ENCODE assay signal across 13 cellular contexts in genomic region chr2:172052000-172052983, GRCh38. TPM values are rescaled to one million over a fixed set of nuclear protein-coding genes. Genes with fewer than 3 reads are reported as not detected.
DNase-seq lines count a peak whose midpoint lies in the region; ATAC-seq and TF ChIP-seq lines count a peak whose summit lies in the region.
"Had no signal": no experiment of that assay in that cellular context is flagged by ENCODE, and none has a peak within 500 bp of the region (broad histone marks: within the 10 kb centered on the region; RNA-seq: fewer than 3 reads in every experiment).

No MANE protein-coding gene starts in this region.

- no peak for TF ChIP-seq CTCF in GM10266 (IDR thresholded peaks at IDR 0.05; ENCODE audit: control insufficient read depth, insufficient read depth, low read depth, missing control alignments)
- TF ChIP-seq CTCF in astrocyte of the cerebellum (IDR thresholded peaks at IDR 0.05; ENCODE audit: low read depth, low read length, missing control alignments), result no peak
- TF ChIP-seq CTCF in right lobe of liver (IDR thresholded peaks at IDR 0.05), result no peak
- TF ChIP-seq CTCF in H9 (conservative IDR thresholded peaks at IDR 0.05), result no peak

- H3K23me2 ChIP-seq in H9 (ENCODE audit: insufficient read length, low read depth, low read length, poor library complexity, severe bottlenecking), result no peaks in the 10 kb centered on the region

- H4K91ac ChIP-seq in H9 (ENCODE audit: insufficient read length, low read depth, low read length), result no peak overlapping the region

- H2BK15ac ChIP-seq in H9 (ENCODE audit: low read depth, low read length), result no peak overlapping the region

- H3K36me3 ChIP-seq in right lobe of liver, result no peaks in the 10 kb centered on the region
- H3K36me3 ChIP-seq: vagina had no signal

- no peak overlapping the region for H3K14ac ChIP-seq in H9 (ENCODE audit: insufficient read depth, low read length)

- H2BK12ac ChIP-seq in H9 (ENCODE audit: insufficient read length, low read depth, low read length), result no peak overlapping the region

- intact Hi-C loops in right lobe of liver (cut with DNase I), result no loop called here

- in situ Hi-C loops in astrocyte of the cerebellum (cut with HindIII; ENCODE audit: low sequenced_read_pairs), result loop anchor here (25.0 kb wide), 1 partner anchor 240 kb away; no protein-coding TSS in a partner anchor

- H2AFZ ChIP-seq in H9 (ENCODE audit: low read length), result no peak overlapping the region

- no peaks in the 10 kb centered on the region for H3K36me3 Mint-ChIP-seq in H9 (ENCODE audit: insufficient read depth in 1 of 3, low read depth in 3 of 3)

- WGBS in right lobe of liver (ENCODE audit: insufficient coverage, low coverage, low lambda C conversion rate, missing lambda C conversion rate), result 32% methylated on average over 3 of the region's 4 CpGs
- WGBS in H9 (ENCODE audit: extremely low coverage, insufficient read length, low lambda C conversion rate), result no CpG with 5 or more reads among the region's 4 CpGs

- H2BK5ac ChIP-seq in H9 (ENCODE audit: insufficient read length, low read length), result no peak overlapping the region

- H3K4me2 ChIP-seq in H9 (ENCODE audit: insufficient read depth, insufficient read length, low read length), result no peak overlapping the region

- H3K79me1 ChIP-seq in H9 (ENCODE audit: insufficient read depth, low read depth, low read length, poor library complexity, severe bottlenecking), result no peaks in the 10 kb centered on the region

- H2AK5ac ChIP-seq in H9 (ENCODE audit: insufficient read length, low read length), result no peak overlapping the region

- H3K4me1 ChIP-seq in right lobe of liver (peaks cover 0 to 18% (median 2%) of the 10 kb centered on the region in 4 donors), H9 (ENCODE audit: insufficient read depth, low read length) (no peaks in the 10 kb centered on the region)
- H3K4me1 ChIP-seq: vagina had no signal

- H2BK20ac ChIP-seq in H9 (ENCODE audit: low read depth, low read length, poor library complexity, severe bottlenecking), result no peak overlapping the region

- H3K27ac Mint-ChIP-seq in H9, result no peak overlapping the region; a peak in 1 of 7 replicates

- no peaks in the 10 kb centered on the region for H4K20me1 ChIP-seq in H9 (ENCODE audit: control insufficient read depth, insufficient read depth, insufficient read length)

- no peaks in the 10 kb centered on the region for H3K9me3 Mint-ChIP-seq in H9

- DNase-seq in GM10266 (ENCODE audit: extremely low spot score) (peak; percentile 30), NCI-H2081 (lab: John Stamatoyannopoulos, UW) (peak; percentile 35 to 76), astrocyte of the cerebellum (ENCODE audit: low read depth) (peak; percentile 9), right lobe of liver (peak in 1 of 3 donors; percentile 51), T-helper 1 cell (no peak), H9 (no peak)
- DNase-seq: activated T-cell treated with anti-CD3 and anti-CD28 coated beads, Interleukin-2, amount 50 U/mL, for 1 hour; NCI-H1694; nucleus accumbens had no signal

- H2BK120ac ChIP-seq in H9 (ENCODE audit: low read depth, low read length, poor library complexity, severe bottlenecking), result no peak overlapping the region

- no peak overlapping the region for H3K9ac ChIP-seq in H9 (ENCODE audit: extremely low read depth, insufficient read length, low read length)

- H3K23ac ChIP-seq in H9 (ENCODE audit: insufficient read length, low read depth, low read length), result no peak overlapping the region

- no peak overlapping the region for H3K4ac ChIP-seq in H9 (ENCODE audit: low read depth, low read length)

- no peak overlapping the region for H3K56ac ChIP-seq in H9 (ENCODE audit: insufficient read length, low read depth, low read length)

- H4K8ac ChIP-seq in H9 (replicated peaks; ENCODE audit: insufficient read length, low read depth, low read length), result no peak overlapping the region

- no peaks in the 10 kb centered on the region for H3K4me1 Mint-ChIP-seq in H9

- ATAC-seq in right lobe of liver (peak; percentile 91 to 98 (median 96)), GM19023 (IDR thresholded peaks at IDR 0.05; ENCODE audit: unreplicated experiment) (no peak), GM19397 (IDR thresholded peaks at IDR 0.05; ENCODE audit: unreplicated experiment) (no peak)

- H3K4me3 Mint-ChIP-seq in H9, result no peak overlapping the region

- H3K4me3 ChIP-seq in astrocyte of the cerebellum (ENCODE audit: low read depth, low read length) (no peak overlapping the region), right lobe of liver (no peak overlapping the region)
- H3K4me3 ChIP-seq: vagina had no signal

- no peaks in the 10 kb centered on the region for H3K79me2 ChIP-seq in H9 (ENCODE audit: insufficient read depth, low read length)

- H4K5ac ChIP-seq in H9 (ENCODE audit: insufficient read length, low read depth, low read length), result no peak overlapping the region

- H3K27me3 ChIP-seq in right lobe of liver (no peaks in the 10 kb centered on the region), H9 (ENCODE audit: insufficient read depth, low read length) (no peaks in the 10 kb centered on the region)
- H3K27me3 ChIP-seq: vagina had no signal

- H3T11ph ChIP-seq in H9 (ENCODE audit: low read length), result no peak overlapping the region

- TF ChIP-seq POLR2A in right lobe of liver (IDR thresholded peaks at IDR 0.05), result no peak

- no peaks in the 10 kb centered on the region for H3K9me3 ChIP-seq in right lobe of liver
- H3K9me3 ChIP-seq in H9 (ENCODE audit: control insufficient read depth, low read depth, low read length), result no peaks in the 10 kb centered on the region
- H3K9me3 ChIP-seq: vagina had no signal

- H3K27ac ChIP-seq in right lobe of liver (peak overlapping the region in 1 of 3 donors; percentile 3), H9 (ENCODE audit: insufficient read length, low read depth, low read length) (no peak overlapping the region)
- H3K27ac ChIP-seq: vagina had no signal

- H3K27me3 Mint-ChIP-seq in H9 (ENCODE audit: low read depth), result no peaks in the 10 kb centered on the region

- no peak overlapping the region for H3K18ac ChIP-seq in H9 (ENCODE audit: insufficient read length, low read depth, low read length)

RNA-seq across cellular contexts. Expression of gene DLX1, which starts 33.0 kb away (rescaled TPM):
- total RNA-seq in right lobe of liver (not detected), H9 (2021) (not detected in 2 replicates)
- total RNA-seq: T-helper 2 cell treated with Interferon-gamma antibody and Interleukin-4, amounts not matched to agents 100 ng/mL and 5 ng/mL, for 36 hours; vagina had no signal

RNA-seq across cellular contexts. Expression of gene DLX2, which starts 50.4 kb away (rescaled TPM):
- total RNA-seq in right lobe of liver (not detected), H9 (2021) (0.42 TPM in 1 of 2 replicates, not detected in the other)
- total RNA-seq: T-helper 2 cell treated with Interferon-gamma antibody and Interleukin-4, amounts not matched to agents 100 ng/mL and 5 ng/mL, for 36 hours; vagina had no signal

RNA-seq across cellular contexts. Expression of gene METAP1D, which starts 52.5 kb away (rescaled TPM):
- total RNA-seq in right lobe of liver, result 1 to 10 TPM; 2.4 to 8.2 (median 4.6) TPM
- total RNA-seq in H9 (2021), result 5.2 and 6.4 TPM in 2 replicates

Comparison
In these comparisons a context has a peak if more than half of its experiments do, and no peak if none do; other contexts are left out.
1. DNase-seq: peak in GM10266 (single experiment), NCI-H2081 (2 of 2) and astrocyte of the cerebellum (single experiment); none in T-helper 1 cell (0 of 5) and H9 (single experiment).
2. ATAC-seq: peak in right lobe of liver (4 of 4); none in GM19023 (single experiment) and GM19397 (single experiment).